Comparison of ENCODE assay signal across 9 cellular contexts in the genomic region with DNA sequence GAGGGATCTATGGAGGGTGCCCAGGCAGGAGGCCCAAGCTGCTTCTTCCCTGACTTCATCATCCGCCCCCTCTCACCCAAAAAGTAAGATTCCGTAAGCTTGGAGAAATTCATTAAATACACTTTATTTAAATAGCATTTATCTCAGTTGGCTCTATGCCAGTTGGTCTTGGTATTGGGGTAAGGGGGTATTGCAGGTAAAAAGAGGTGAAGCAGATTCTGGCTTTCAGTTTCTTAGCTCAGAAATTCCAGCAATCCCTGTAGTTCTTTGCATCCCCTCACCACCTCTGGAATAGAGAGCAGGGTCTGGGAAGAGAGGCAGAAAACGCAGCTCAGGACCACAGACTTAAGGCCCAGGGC. TPM values are rescaled to one million over a fixed set of nuclear protein-coding genes. Genes with fewer than 3 reads are reported as not detected.
DNase-seq lines count a peak whose midpoint lies in the region; ATAC-seq and TF ChIP-seq lines count a peak whose summit lies in the region.
"Had no signal": no experiment of that assay in that cellular context is flagged by ENCODE, and none has a peak within 500 bp of the region (broad histone marks: within the 10 kb centered on the region; RNA-seq: fewer than 3 reads in every experiment).

No MANE protein-coding gene starts in this region.

- H3K27me3 ChIP-seq in Karpas-422 (ENCODE audit: low read length), result no peaks in the 10 kb centered on the region
- no peaks in the 10 kb centered on the region for H3K27me3 ChIP-seq in breast epithelium
- H3K27me3 ChIP-seq in ovary, result no peaks in the 10 kb centered on the region
- H3K27me3 ChIP-seq: upper lobe of right lung had no signal

- TF ChIP-seq POLR2A in breast epithelium (IDR thresholded peaks at IDR 0.05) (no peak), ovary (IDR thresholded peaks at IDR 0.05) (no peak)

- no peak for ATAC-seq in GM19023 (IDR thresholded peaks at IDR 0.05; ENCODE audit: unreplicated experiment)

- intact Hi-C loops in breast epithelium (cut with DNase I; ENCODE audit: low total_unique reads), result no loop called here
- intact Hi-C loops in ovary (cut with DNase I), result no loop called here

- peak overlapping the region; percentile 60 for H3K9ac ChIP-seq in Karpas-422 (ENCODE audit: low read length)

- WGBS in ovary, 3 donors, result 93 to 98% (median 98%) methylated on average over 3 of the region's 3 CpGs

- no peak for TF ChIP-seq EP300 in ovary (IDR thresholded peaks at IDR 0.05)

- no peaks in the 10 kb centered on the region for H4K20me1 ChIP-seq in Karpas-422 (ENCODE audit: insufficient read depth, low read depth, low read length)

- peaks cover 5% of the 10 kb centered on the region; the same call in 1 of the 2 replicates for H3K79me2 ChIP-seq in Karpas-422 (ENCODE audit: low read length)

- no peaks in the 10 kb centered on the region for H3K9me3 ChIP-seq in Karpas-422 (ENCODE audit: low read length)
- no peaks in the 10 kb centered on the region for H3K9me3 ChIP-seq in breast epithelium
- no peaks in the 10 kb centered on the region for H3K9me3 ChIP-seq in ovary
- H3K9me3 ChIP-seq: upper lobe of right lung had no signal

- TF ChIP-seq CTCF in breast epithelium (IDR thresholded peaks at IDR 0.05) (no peak), ovary (IDR thresholded peaks at IDR 0.05) (no peak)

- no peak overlapping the region for H2AFZ ChIP-seq in Karpas-422 (ENCODE audit: low read length)

- H3K27ac ChIP-seq in Karpas-422 (ENCODE audit: low read length) (peak overlapping the region; percentile 80), breast epithelium (peak overlapping the region; percentile 56 to 76), ovary (peak overlapping the region; percentile 28 to 53)
- H3K27ac ChIP-seq: upper lobe of right lung had no signal

- peak overlapping the region; percentile 58 for H3K4me2 ChIP-seq in Karpas-422 (ENCODE audit: low read depth, low read length, poor library complexity, severe bottlenecking)

- peaks cover 32% of the 10 kb centered on the region for H3K4me1 ChIP-seq in Karpas-422 (ENCODE audit: low read length)
- no peaks in the 10 kb centered on the region for H3K4me1 ChIP-seq in breast epithelium
- H3K4me1 ChIP-seq in ovary (ENCODE audit: insufficient read depth), result peaks cover 4% of the 10 kb centered on the region

- DNase-seq in NCI-H82 (lab: John Stamatoyannopoulos, UW) (peak; percentile 38), NCI-H82 treated with DMSO at 0.1 percent for 48 hours (lab: John Stamatoyannopoulos, UW; ENCODE audit: unreplicated experiment) (no peak), Karpas-422 (peak; percentile 50), breast epithelium (ENCODE audit: low spot score in 2 of 2) (no peak), ovary (no peak), 8988T (no peak), HK-2 (ENCODE audit: unreplicated experiment) (no peak)

- H3K4me3 ChIP-seq in Karpas-422 (ENCODE audit: low read length) (peak overlapping the region; percentile 41; the same call in 1 of the 2 replicates), breast epithelium (peak overlapping the region in 1 of 3 donors; percentile 64), ovary (no peak overlapping the region)

- H3K9me2 ChIP-seq in Karpas-422 (replicated peaks; ENCODE audit: insufficient read depth, low read length), result no peaks in the 10 kb centered on the region

- H3K36me3 ChIP-seq in Karpas-422 (ENCODE audit: insufficient read depth, low read length) (peaks cover 37% of the 10 kb centered on the region), breast epithelium (no peaks in the 10 kb centered on the region), ovary (no peaks in the 10 kb centered on the region)
- H3K36me3 ChIP-seq: upper lobe of right lung had no signal

RNA-seq across cellular contexts. Expression of a gene that starts 0.8 kb away (rescaled TPM):
- total RNA-seq in Karpas-422 (2014; rRNA removed; shearing (Covaris generic); ENCODE audit: low replicate concordance), result 309 and 552 TPM in 2 replicates
- 100 to 1,000 TPM in 1 of 3 donors, 10 to 100 TPM in 2; 19.7 to 191 (median 40.7) TPM for total RNA-seq in breast epithelium
- 10 to 100 TPM; 17.1 to 71.5 (median 28.4) TPM for total RNA-seq in ovary
- polyA plus RNA-seq in ovary, result 10 to 100 TPM; 25.4 to 39.1 TPM

RNA-seq across cellular contexts. Expression of a gene that starts 6.1 kb away (rescaled TPM):
- 39.2 and 50.2 TPM in 2 replicates for total RNA-seq in Karpas-422 (2014; rRNA removed; shearing (Covaris generic); ENCODE audit: low replicate concordance)
- total RNA-seq in breast epithelium (10 to 100 TPM; 35.4 to 63.5 (median 53.3) TPM), ovary (10 to 100 TPM; 16.1 to 42.2 (median 33.5) TPM)
- 10 to 100 TPM; 26.6 to 64.8 TPM for polyA plus RNA-seq in ovary

RNA-seq across cellular contexts. Expression of a gene that starts 21.4 kb away (rescaled TPM):
- total RNA-seq in Karpas-422 (2014; rRNA removed; shearing (Covaris generic); ENCODE audit: low replicate concordance), result 51.0 and 58.1 TPM in 2 replicates
- total RNA-seq in breast epithelium, result 1 to 10 TPM; 3.3 to 5.8 (median 4.1) TPM
- total RNA-seq in ovary, result 1 to 10 TPM; 2.1 to 5.0 (median 3.3) TPM
- polyA plus RNA-seq in ovary, result 1 to 10 TPM; 2.9 to 3.8 TPM

RNA-seq across cellular contexts. Expression of a gene that starts 25.0 kb away (rescaled TPM):
- 34.0 and 70.2 TPM in 2 replicates for total RNA-seq in Karpas-422 (2014; rRNA removed; shearing (Covaris generic); ENCODE audit: low replicate concordance)
- 10 to 100 TPM; 19.2 to 34.1 (median 32.9) TPM for total RNA-seq in breast epithelium
- 10 to 100 TPM; 14.4 to 27.3 (median 19.5) TPM for total RNA-seq in ovary
- polyA plus RNA-seq in ovary, result 10 to 100 TPM; 18.6 to 19.3 TPM

RNA-seq across cellular contexts. Expression of a gene that starts 36.5 kb away (rescaled TPM):
- 25.5 and 33.5 TPM in 2 replicates for total RNA-seq in Karpas-422 (2014; rRNA removed; shearing (Covaris generic); ENCODE audit: low replicate concordance)
- total RNA-seq in breast epithelium (10 to 100 TPM in 2 of 3 donors, 1 to 10 TPM in 1; 9.3 to 11.1 (median 11.0) TPM), ovary (10 to 100 TPM in 3 of 7 donors, 1 to 10 TPM in 4; 3.6 to 16.2 (median 7.9) TPM)
- polyA plus RNA-seq in ovary, result 1 to 10 TPM; 4.1 to 8.7 TPM

Comparison
In these comparisons a context has a peak if more than half of its experiments do, and no peak if none do; other contexts are left out.
1. DNase-seq: peak in NCI-H82 (single experiment) and Karpas-422 (single experiment); none in NCI-H82 treated with DMSO at 0.1 percent for 48 hours (single experiment), breast epithelium (0 of 2), ovary (0 of 5), 8988T (single experiment) and HK-2 (single experiment).
2. Peak in every context shown above with its lines, with median percentiles within 50 percentile points of each other: H3K27ac ChIP-seq.